19 cellular contexts compared by ENCODE assay signal in the genomic region with DNA sequence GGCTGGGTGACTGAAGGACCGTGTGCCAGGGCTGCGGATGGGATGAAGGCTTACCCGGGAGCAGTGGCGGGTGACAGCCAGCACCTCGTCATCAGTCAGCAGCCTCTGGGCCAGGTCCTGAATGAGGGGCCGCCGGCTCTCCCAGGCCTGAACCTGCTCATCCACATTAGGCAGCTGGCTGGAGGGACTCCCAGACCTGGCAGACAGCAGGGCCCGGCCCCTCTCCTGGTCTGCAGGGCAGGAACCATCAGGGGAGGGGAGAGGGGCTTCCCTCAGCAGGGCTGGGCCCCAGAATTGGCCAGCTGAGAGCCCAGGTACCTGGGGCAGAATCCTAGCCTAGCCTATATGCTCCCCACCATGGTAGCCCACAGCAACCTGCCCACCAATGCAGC.
"Had no signal": no experiment of that assay in that cellular context is flagged by ENCODE, and none has a peak within 500 bp of the region (broad histone marks: within the 10 kb centered on the region; RNA-seq: fewer than 3 reads in every experiment).

No MANE protein-coding gene starts in this region.

- H3K27ac ChIP-seq: breast epithelium, KMS-11 had no signal

- DNase-seq: activated CD4-positive, alpha-beta T cell treated with anti-CD3 and anti-CD28 coated beads for 4 hours; activated CD8-positive, alpha-beta memory T cell treated with anti-CD3 and anti-CD28 coated beads, Interleukin-2, amount 50 U/mL, for 48 hours; activated CD8-positive, alpha-beta T cell treated with anti-CD3 and anti-CD28 coated beads, Interleukin-2, amount 10 ng/mL, durations not matched to agents 7 days and 5 days; activated effector memory CD4-positive, alpha-beta T cell treated with anti-CD3 and anti-CD28 coated beads, Interleukin-2, amount 50 U/mL, for 16 hours; activated T-cell treated with anti-CD3 and anti-CD28 coated beads, Interleukin-2, amount 50 U/mL, for 1 hour; NCI-H1092 treated with DMSO at 0.1 percent for 48 hours; NCI-H1417 treated with DMSO at 0.1 percent for 48 hours; NCI-H1694; NCI-H2029; NCI-H2107; NCI-H2171 treated with DMSO at 0.1 percent for 48 hours; NCI-H510A; NCI-H526 treated with DMSO at 0.1 percent for 48 hours; OCI-M1; RPMI8226; SHP77 had no signal

- ATAC-seq: activated CD8-positive, alpha-beta T cell treated with anti-CD3 and anti-CD28 coated beads, Interleukin-2, amount 10 ng/mL, durations not matched to agents 7 days and 5 days; Panc1 had no signal
